ENCODE assay signal across 1 cellular context in genomic region chr20:36773548-36774242, GRCh38.
TF ChIP-seq lines count a peak whose summit lies in the region.

A gene with protein sequence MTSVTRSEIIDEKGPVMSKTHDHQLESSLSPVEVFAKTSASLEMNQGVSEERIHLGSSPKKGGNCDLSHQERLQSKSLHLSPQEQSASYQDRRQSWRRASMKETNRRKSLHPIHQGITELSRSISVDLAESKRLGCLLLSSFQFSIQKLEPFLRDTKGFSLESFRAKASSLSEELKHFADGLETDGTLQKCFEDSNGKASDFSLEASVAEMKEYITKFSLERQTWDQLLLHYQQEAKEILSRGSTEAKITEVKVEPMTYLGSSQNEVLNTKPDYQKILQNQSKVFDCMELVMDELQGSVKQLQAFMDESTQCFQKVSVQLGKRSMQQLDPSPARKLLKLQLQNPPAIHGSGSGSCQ (minus strand): TSS chr20:36773763. CDS start chr20:36771458, 2,305 bp downstream.

TF ChIP-seq in HepG2, 621 proteins besides CTCF, POLR2A, EP300 and RAD21 (continued from another document and continues in another):
- TF ChIP-seq TERF1 (CRISPR knock-in tag; IDR thresholded peaks at IDR 0.05) (no peak), ZNF563 (CRISPR knock-in tag; IDR thresholded peaks at IDR 0.05) (peak; percentile 63), RBM39 (IDR thresholded peaks at IDR 0.05; ENCODE audit: low read depth, low read length, poor library complexity, severe bottlenecking) (peak; percentile 15), DNMT3B (CRISPR knock-in tag; conservative IDR thresholded peaks at IDR 0.05) (no peak; the same call in 1 of the 2 replicates), ZNF496 (CRISPR knock-in tag; IDR thresholded peaks at IDR 0.05; ENCODE audit: insufficient replicate concordance) (no peak), FOXK2 (IDR thresholded peaks at IDR 0.05) (no peak), SMARCC2 (IDR thresholded peaks at IDR 0.05) (no peak), NFATC3 (CRISPR knock-in tag; IDR thresholded peaks at IDR 0.05) (no peak), PTBP1 (IDR thresholded peaks at IDR 0.05; ENCODE audit: low read depth, low read length, poor library complexity, severe bottlenecking) (no peak), ZBTB14 (CRISPR knock-in tag; IDR thresholded peaks at IDR 0.05) (peak; percentile 99), KDM1A (CRISPR knock-in tag; IDR thresholded peaks at IDR 0.05) (no peak), ZNF230 (CRISPR knock-in tag; IDR thresholded peaks at IDR 0.05) (peak; percentile 98), ZBTB42 (CRISPR knock-in tag; IDR thresholded peaks at IDR 0.05) (no peak; the same call in 1 of the 2 replicates), PCBP1 (IDR thresholded peaks at IDR 0.05; ENCODE audit: borderline replicate concordance, low read depth, low read length) (peak; percentile 13; the same call in 1 of the 2 replicates), PRDM15 (CRISPR knock-in tag; IDR thresholded peaks at IDR 0.05) (peak; percentile 59), SMAD1 (CRISPR knock-in tag; IDR thresholded peaks at IDR 0.05; ENCODE audit: borderline replicate concordance, low read depth) (peak; percentile 89; the same call in 1 of the 2 replicates), SRSF4 (IDR thresholded peaks at IDR 0.05; ENCODE audit: low read depth, low read length, poor library complexity, severe bottlenecking) (no peak), HMGA1 (CRISPR knock-in tag; conservative IDR thresholded peaks at IDR 0.05) (no peak), DMTF1 (CRISPR knock-in tag; IDR thresholded peaks at IDR 0.05) (no peak; the same call in 1 of the 2 replicates), GPBP1L1 (CRISPR knock-in tag; IDR thresholded peaks at IDR 0.05) (no peak), USF2 (IDR thresholded peaks at IDR 0.05; ENCODE audit: low read depth, low read length) (no peak), USF2 (CRISPR knock-in tag; IDR thresholded peaks at IDR 0.05; ENCODE audit: borderline replicate concordance) (peak; percentile 11; the same call in 1 of the 2 replicates), NAIF1 (CRISPR knock-in tag; IDR thresholded peaks at IDR 0.05; ENCODE audit: borderline replicate concordance) (peak; percentile 79; the same call in 1 of the 2 replicates), ZNF839 (CRISPR knock-in tag; IDR thresholded peaks at IDR 0.05; ENCODE audit: borderline replicate concordance) (0 out of 2 replicates have a peak, but pooled peaks have one; percentile 84), IRF9 (CRISPR knock-in tag; IDR thresholded peaks at IDR 0.05; ENCODE audit: borderline replicate concordance) (peak; percentile 81), ZFX (CRISPR knock-in tag; IDR thresholded peaks at IDR 0.05; ENCODE audit: low read depth) (peak; percentile 87), ZNF589 (CRISPR knock-in tag; conservative IDR thresholded peaks at IDR 0.05) (0 out of 2 replicates have a peak, but pooled peaks have one; percentile 48), ZNF577 (CRISPR knock-in tag; IDR thresholded peaks at IDR 0.05; ENCODE audit: borderline replicate concordance, low read depth) (0 out of 2 replicates have a peak, but pooled peaks have one; percentile 58), GZF1 (CRISPR knock-in tag; IDR thresholded peaks at IDR 0.05) (0 out of 2 replicates have a peak, but pooled peaks have one; percentile 17), ETV5 (CRISPR knock-in tag; IDR thresholded peaks at IDR 0.05; ENCODE audit: borderline replicate concordance) (peak; percentile 48), CBFB (CRISPR knock-in tag; IDR thresholded peaks at IDR 0.05) (peak; percentile 72; the same call in 1 of the 2 replicates), FOXC1 (CRISPR knock-in tag; IDR thresholded peaks at IDR 0.05; ENCODE audit: borderline replicate concordance) (peak; percentile 84), ZBTB8A (CRISPR knock-in tag; IDR thresholded peaks at IDR 0.05; ENCODE audit: borderline replicate concordance, low read depth) (no peak; the same call in 1 of the 2 replicates)
- TF ChIP-seq, protein P1, sequence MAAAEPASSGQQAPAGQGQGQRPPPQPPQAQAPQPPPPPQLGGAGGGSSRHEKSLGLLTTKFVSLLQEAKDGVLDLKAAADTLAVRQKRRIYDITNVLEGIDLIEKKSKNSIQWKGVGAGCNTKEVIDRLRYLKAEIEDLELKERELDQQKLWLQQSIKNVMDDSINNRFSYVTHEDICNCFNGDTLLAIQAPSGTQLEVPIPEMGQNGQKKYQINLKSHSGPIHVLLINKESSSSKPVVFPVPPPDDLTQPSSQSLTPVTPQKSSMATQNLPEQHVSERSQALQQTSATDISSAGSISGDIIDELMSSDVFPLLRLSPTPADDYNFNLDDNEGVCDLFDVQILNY (CRISPR knock-in tag; conservative IDR thresholded peaks at IDR 0.05): peak; percentile 100
- TF ChIP-seq, protein P2, sequence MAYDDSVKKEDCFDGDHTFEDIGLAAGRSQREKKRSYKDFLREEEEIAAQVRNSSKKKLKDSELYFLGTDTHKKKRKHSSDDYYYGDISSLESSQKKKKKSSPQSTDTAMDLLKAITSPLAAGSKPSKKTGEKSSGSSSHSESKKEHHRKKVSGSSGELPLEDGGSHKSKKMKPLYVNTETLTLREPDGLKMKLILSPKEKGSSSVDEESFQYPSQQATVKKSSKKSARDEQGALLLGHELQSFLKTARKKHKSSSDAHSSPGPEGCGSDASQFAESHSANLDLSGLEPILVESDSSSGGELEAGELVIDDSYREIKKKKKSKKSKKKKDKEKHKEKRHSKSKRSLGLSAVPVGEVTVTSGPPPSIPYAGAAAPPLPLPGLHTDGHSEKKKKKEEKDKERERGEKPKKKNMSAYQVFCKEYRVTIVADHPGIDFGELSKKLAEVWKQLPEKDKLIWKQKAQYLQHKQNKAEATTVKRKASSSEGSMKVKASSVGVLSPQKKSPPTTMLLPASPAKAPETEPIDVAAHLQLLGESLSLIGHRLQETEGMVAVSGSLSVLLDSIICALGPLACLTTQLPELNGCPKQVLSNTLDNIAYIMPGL (CRISPR knock-in tag; IDR thresholded peaks at IDR 0.05; ENCODE audit: borderline replicate concordance in 1 of 2, low read depth in 1 of 2): no peak
- TF ChIP-seq, protein P3, sequence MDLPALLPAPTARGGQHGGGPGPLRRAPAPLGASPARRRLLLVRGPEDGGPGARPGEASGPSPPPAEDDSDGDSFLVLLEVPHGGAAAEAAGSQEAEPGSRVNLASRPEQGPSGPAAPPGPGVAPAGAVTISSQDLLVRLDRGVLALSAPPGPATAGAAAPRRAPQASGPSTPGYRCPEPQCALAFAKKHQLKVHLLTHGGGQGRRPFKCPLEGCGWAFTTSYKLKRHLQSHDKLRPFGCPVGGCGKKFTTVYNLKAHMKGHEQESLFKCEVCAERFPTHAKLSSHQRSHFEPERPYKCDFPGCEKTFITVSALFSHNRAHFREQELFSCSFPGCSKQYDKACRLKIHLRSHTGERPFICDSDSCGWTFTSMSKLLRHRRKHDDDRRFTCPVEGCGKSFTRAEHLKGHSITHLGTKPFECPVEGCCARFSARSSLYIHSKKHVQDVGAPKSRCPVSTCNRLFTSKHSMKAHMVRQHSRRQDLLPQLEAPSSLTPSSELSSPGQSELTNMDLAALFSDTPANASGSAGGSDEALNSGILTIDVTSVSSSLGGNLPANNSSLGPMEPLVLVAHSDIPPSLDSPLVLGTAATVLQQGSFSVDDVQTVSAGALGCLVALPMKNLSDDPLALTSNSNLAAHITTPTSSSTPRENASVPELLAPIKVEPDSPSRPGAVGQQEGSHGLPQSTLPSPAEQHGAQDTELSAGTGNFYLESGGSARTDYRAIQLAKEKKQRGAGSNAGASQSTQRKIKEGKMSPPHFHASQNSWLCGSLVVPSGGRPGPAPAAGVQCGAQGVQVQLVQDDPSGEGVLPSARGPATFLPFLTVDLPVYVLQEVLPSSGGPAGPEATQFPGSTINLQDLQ (CRISPR knock-in tag; IDR thresholded peaks at IDR 0.05): 0 out of 2 replicates have a peak, but pooled peaks have one; percentile 78
